35 cellular contexts compared by ENCODE assay signal in the genomic region with DNA sequence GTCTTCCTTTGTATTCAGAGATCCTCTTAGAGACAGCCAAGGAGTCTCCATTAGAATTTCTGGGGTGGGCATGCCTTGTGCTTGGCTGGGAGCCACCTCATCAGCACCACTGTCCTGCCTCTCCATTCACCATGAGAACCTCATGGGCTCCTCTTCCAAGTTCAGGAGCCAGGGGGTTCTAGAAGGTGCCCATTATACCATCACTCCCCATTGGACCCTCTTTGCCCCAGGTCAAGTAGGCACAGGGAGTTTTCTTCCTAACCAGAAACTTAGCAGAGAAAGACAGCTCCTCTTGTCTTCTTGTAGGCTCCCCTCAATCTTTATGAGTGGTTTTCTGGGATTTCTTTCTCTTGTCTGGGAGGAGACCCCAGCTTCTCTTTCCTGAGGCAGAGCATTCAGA. TPM values are rescaled to one million over a fixed set of nuclear protein-coding genes. Genes with fewer than 3 reads are reported as not detected.
"Had no signal": no experiment of that assay in that cellular context is flagged by ENCODE, and none has a peak within 500 bp of the region (broad histone marks: within the 10 kb centered on the region; RNA-seq: fewer than 3 reads in every experiment).

No MANE protein-coding gene starts in this region.

- H3K4me3 ChIP-seq: colonic mucosa, esophagus squamous epithelium, gastrocnemius medialis, heart right ventricle, left lung, lower lobe of right lung, mucosa of descending colon had no signal

- H3K9me3 ChIP-seq: colonic mucosa had no signal

- DNase-seq: colonic mucosa; cortex of kidney; effector CD8-positive, alpha-beta T cell; effector memory CD8-positive, alpha-beta T cell; endodermal cell; erythroblast; esophagus squamous epithelium; foreskin fibroblast; foreskin melanocyte; gastrocnemius medialis; glutamatergic neuron; head of caudate nucleus; heart right ventricle; hippocampal formation; immature natural killer cell; islet precursor cell; left cardiac atrium; left lung; left ventricle myocardium superior; lower lobe of right lung; mesenchymal stem cell; mucosa of descending colon; naive B cell had no signal

- H3K4me1 Mint-ChIP-seq: endodermal cell had no signal

- ATAC-seq: effector memory CD8-positive, alpha-beta T cell; esophagus mucosa; gastrocnemius medialis; heart right ventricle; left cardiac atrium; left lung; left ventricle myocardium superior; lower lobe of right lung; mucosa of descending colon had no signal

- H3K27me3 ChIP-seq: colonic mucosa, gastrocnemius medialis had no signal

- H3K4me3 Mint-ChIP-seq: dendritic cell treated with granulocyte-macrophage colony-stimulating factor and Interleukin-4, amounts not matched to agents 40 ng/mL and 50 ng/mL, for 4 days; effector memory CD8-positive, alpha-beta T cell; endodermal cell; immature natural killer cell; mesothelial cell of epicardium; naive B cell had no signal

- H3K27ac Mint-ChIP-seq: dendritic cell treated with granulocyte-macrophage colony-stimulating factor and Interleukin-4, amounts not matched to agents 40 ng/mL and 50 ng/mL, for 4 days; effector memory CD8-positive, alpha-beta T cell; endodermal cell; immature natural killer cell; mesothelial cell of epicardium; naive B cell had no signal

- H3K27ac ChIP-seq: colonic mucosa, epithelial cell of prostate, esophagus squamous epithelium, gastrocnemius medialis, heart right ventricle, left lung, lower lobe of right lung had no signal

- H3K9me3 Mint-ChIP-seq: effector memory CD8-positive, alpha-beta T cell had no signal

- H3K4me1 ChIP-seq: colonic mucosa, esophagus squamous epithelium, gastrocnemius medialis, heart right ventricle, left lung, lower lobe of right lung had no signal

- FAIRE-seq: endometrium had no signal

- H3K36me3 ChIP-seq: colonic mucosa, esophagus squamous epithelium, gastrocnemius medialis, heart right ventricle, left lung, lower lobe of right lung had no signal

RNA-seq across cellular contexts. Expression of a gene that starts 31.1 kb away (rescaled TPM):
- total RNA-seq: dermis microvascular lymphatic vessel endothelial cell, endodermal cell, esophagus mucosa, esophagus squamous epithelium, gastrocnemius medialis, glomerular endothelial cell, heart right ventricle, kidney epithelial cell, left lung, left ventricle myocardium superior, lower leg skin, lower lobe of right lung, lung microvascular endothelial cell, mesenteric fat pad, myocyte had no signal
- polyA plus RNA-seq: immature natural killer cell had no signal
